ENCODE assay signal across 8 cellular contexts in the genomic region with DNA sequence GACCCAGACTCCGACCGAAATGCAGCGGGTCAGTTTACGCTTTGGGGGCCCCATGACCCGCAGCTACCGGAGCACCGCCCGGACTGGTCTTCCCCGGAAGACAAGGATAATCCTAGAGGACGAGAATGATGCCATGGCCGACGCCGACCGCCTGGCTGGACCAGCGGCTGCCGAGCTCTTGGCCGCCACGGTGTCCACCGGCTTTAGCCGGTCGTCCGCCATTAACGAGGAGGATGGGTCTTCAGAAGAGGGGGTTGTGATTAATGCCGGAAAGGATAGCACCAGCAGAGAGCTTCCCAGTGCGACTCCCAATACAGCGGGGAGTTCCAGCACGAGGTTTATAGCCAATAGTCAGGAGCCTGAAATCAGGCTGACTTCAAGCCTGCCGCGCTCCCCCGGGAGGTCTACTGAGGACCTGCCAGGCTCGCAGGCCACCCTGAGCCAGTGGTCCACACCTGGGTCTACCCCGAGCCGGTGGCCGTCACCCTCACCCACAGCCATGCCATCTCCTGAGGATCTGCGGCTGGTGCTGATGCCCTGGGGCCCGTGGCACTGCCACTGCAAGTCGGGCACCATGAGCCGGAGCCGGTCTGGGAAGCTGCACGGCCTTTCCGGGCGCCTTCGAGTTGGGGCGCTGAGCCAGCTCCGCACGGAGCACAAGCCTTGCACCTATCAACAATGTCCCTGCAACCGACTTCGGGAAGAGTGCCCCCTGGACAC. TPM values are rescaled to one million over a fixed set of nuclear protein-coding genes. Genes with fewer than 3 reads are reported as not detected.
DNase-seq lines count a peak whose midpoint lies in the region; ATAC-seq, FAIRE-seq and TF ChIP-seq lines count a peak whose summit lies in the region.

No MANE protein-coding gene starts in this region.

- H3K4me2 ChIP-seq in GM23338 (peak overlapping the region; percentile 99), K562 (ENCODE audit: insufficient read depth, low read length) (peak overlapping the region; percentile 64), hepatocyte (peak overlapping the region; percentile 97)

- POLR2A ChIA-PET in K562 (lab: Yijun Ruan, JAX): interaction anchor here (1.0 to 3.6 kb wide), 6 partner anchors 8 to 206 kb away, joined by 3 to 36 read pairs (median 6); partner anchors contain the start of genes BNIPL, CDC42SE1, MLLT11 and PSMD4

- peak overlapping the region; percentile 98 for H3K27ac ChIP-seq in GM23338 (ENCODE audit: low read depth)
- H3K27ac ChIP-seq in K562 (ENCODE audit: extremely low read depth, low read depth, low read length): peak overlapping the region; percentile 52
- H3K27ac ChIP-seq in hepatocyte: peak overlapping the region; percentile 95

- no peaks in the 10 kb centered on the region for H3K9me3 Mint-ChIP-seq in GM23338

- H3K4me1 ChIP-seq in GM23338 (ENCODE audit: insufficient read depth) (peaks cover 5% of the 10 kb centered on the region; the same call in 1 of the 2 replicates), K562 (replicated peaks in 1 of 2; ENCODE audit: control insufficient read depth in 2 of 2, insufficient read depth in 2 of 2, low read length in 2 of 2) (peaks cover 18 to 22% of the 10 kb centered on the region in 2 experiments; a peak in 4 of 5 replicates), hepatocyte (ENCODE audit: insufficient read depth) (peaks cover 6% of the 10 kb centered on the region)

- peak; percentile 61 to 78 for TF ChIP-seq CTCF in GM23338 (conservative IDR thresholded peaks at IDR 0.05; ENCODE audit: low read depth in 2 of 2)
- peak in 2 of 3 experiments; percentile 46 to 48; a peak in 5 of 6 replicates for TF ChIP-seq CTCF in K562 (IDR thresholded peaks at IDR 0.05 in 2 of 3, conservative IDR thresholded peaks at IDR 0.05 in 1 of 3; ENCODE audit: insufficient read depth in 2 of 3, low read depth in 1 of 3, low read length in 3 of 3)
- peak; percentile 58 for TF ChIP-seq CTCF in hepatocyte (IDR thresholded peaks at IDR 0.05; ENCODE audit: poor library complexity)

- peaks cover 33% of the 10 kb centered on the region for H3F3A ChIP-seq in GM23338 (replicated peaks; ENCODE audit: low read depth)

- peaks cover 8% of the 10 kb centered on the region for H3K27me3 Mint-ChIP-seq in GM23338 (ENCODE audit: insufficient read depth, low read depth, poor library complexity)

- H3K9me2 ChIP-seq in GM23338 (ENCODE audit: insufficient read depth): no peaks in the 10 kb centered on the region
- no peaks in the 10 kb centered on the region for H3K9me2 ChIP-seq in hepatocyte (replicated peaks; ENCODE audit: insufficient read depth)

- no peaks in the 10 kb centered on the region for H3K27me3 ChIP-seq in GM23338 (ENCODE audit: insufficient read depth)
- no peaks in the 10 kb centered on the region for H3K27me3 ChIP-seq in K562 (ENCODE audit: control insufficient read depth in 2 of 2, insufficient read depth in 2 of 2, low read length in 2 of 2)
- no peaks in the 10 kb centered on the region for H3K27me3 ChIP-seq in hepatocyte

- CTCF ChIA-PET in K562 (lab: Yijun Ruan, JAX; ENCODE audit: low intra/inter-chr PET ratio): no interaction called here

- no peaks in the 10 kb centered on the region for H3K9me1 ChIP-seq in K562 (ENCODE audit: control insufficient read depth, insufficient read depth, low read length)

- H3K4me1 Mint-ChIP-seq in GM23338: peaks cover 9% of the 10 kb centered on the region; the same call in 2 of the 3 replicates

- H3K27ac Mint-ChIP-seq in GM23338: peak overlapping the region; percentile 96

- peaks cover 22% of the 10 kb centered on the region for H3K36me3 Mint-ChIP-seq in GM23338 (ENCODE audit: low read depth)

- WGBS in K562 (ENCODE audit: insufficient coverage, low coverage, missing lambda C conversion rate): 67% methylated on average over 40 of the region's 48 CpGs
- 1% methylated on average over 48 of the region's 48 CpGs for WGBS in hepatocyte (ENCODE audit: low lambda C conversion rate, missing lambda C conversion rate)

- no peak for FAIRE-seq in K562 (lab: Jason Lieb, UNC)

- BruUV-seq in K562 (replicated peaks; lab: Mats Ljungman, UMichigan): TSS peak; percentile 84

- DNase-seq in DMS53 treated with DMSO at 0.1 percent for 48 hours (lab: John Stamatoyannopoulos, UW; ENCODE audit: unreplicated experiment) (peak; percentile 42), GM23338 (ENCODE audit: low spot score) (peak; percentile 90), MV-4-11 (lab: John Stamatoyannopoulos, UW) (peak; percentile 44), SW480 (ENCODE audit: low spot score) (peak; percentile 72), K562 (ENCODE audit: extremely low read depth in 1 of 4, low spot score in 3 of 4) (peak in 2 of 4 experiments; percentile 45 to 67), hepatocyte (ENCODE audit: low spot score) (peak; percentile 83), putamen (ENCODE audit: low spot score) (peak; percentile 42), NCI-H1436 treated with DMSO at 0.1 percent for 48 hours (lab: John Stamatoyannopoulos, UW) (no peak)

- TF ChIP-seq RAD21 in K562 (CRISPR knock-in tag; conservative IDR thresholded peaks at IDR 0.05 in 1 of 2, IDR thresholded peaks at IDR 0.05 in 1 of 2): no peak

- H3K9me3 ChIP-seq in K562 (replicated peaks; ENCODE audit: control insufficient read depth, insufficient read depth, low read depth, low read length): no peaks in the 10 kb centered on the region
- H3K9me3 ChIP-seq in hepatocyte (ENCODE audit: low read depth): no peaks in the 10 kb centered on the region

- H3K79me2 ChIP-seq in GM23338 (replicated peaks; ENCODE audit: insufficient read depth): no peaks in the 10 kb centered on the region
- H3K79me2 ChIP-seq in K562 (ENCODE audit: control insufficient read depth, insufficient read depth, low read length): peaks cover 17% of the 10 kb centered on the region
- H3K79me2 ChIP-seq in hepatocyte: peaks cover 8% of the 10 kb centered on the region

- in situ Hi-C loops in K562 (cut with MboI): no loop called here

- H3K36me3 ChIP-seq in GM23338 (ENCODE audit: insufficient read depth) (peaks cover 21% of the 10 kb centered on the region), K562 (ENCODE audit: control insufficient read depth, insufficient read depth, low read length) (peaks cover 33% of the 10 kb centered on the region), hepatocyte (replicated peaks; ENCODE audit: insufficient read depth, low read depth) (no peaks in the 10 kb centered on the region)

- TF ChIP-seq EP300 in K562 (IDR thresholded peaks at IDR 0.05; ENCODE audit: low read length): no peak

- peaks cover 3% of the 10 kb centered on the region for H4K20me1 ChIP-seq in GM23338 (replicated peaks; ENCODE audit: insufficient read depth)
- H4K20me1 ChIP-seq in K562 (replicated peaks; ENCODE audit: control insufficient read depth, insufficient read depth, low read length): no peaks in the 10 kb centered on the region
- no peaks in the 10 kb centered on the region for H4K20me1 ChIP-seq in hepatocyte (ENCODE audit: insufficient read depth, poor library complexity, severe bottlenecking)

- H3K4me3 Mint-ChIP-seq in GM23338: peak overlapping the region; percentile 94

- peak overlapping the region; percentile 54 to 90; a peak in 3 of 4 replicates for H3K9ac ChIP-seq in K562 (ENCODE audit: insufficient read depth in 1 of 2, low read depth in 2 of 2, low read length in 2 of 2)

- ATAC-seq in GM23338 (peak; percentile 90), K562 (peak; percentile 74)

- H2AFZ ChIP-seq in GM23338: peak overlapping the region; percentile 96
- peak overlapping the region; percentile 68 for H2AFZ ChIP-seq in K562 (ENCODE audit: low read depth, low read length)
- H2AFZ ChIP-seq in hepatocyte: peak overlapping the region; percentile 94

- TF ChIP-seq POLR2A in K562 (conservative IDR thresholded peaks at IDR 0.05): peak; percentile 17; the same call in 1 of the 2 replicates

- intact Hi-C loops in K562 (cut with micrococcal nuclease): no loop called here

- peak overlapping the region; percentile 95 for H3K4me3 ChIP-seq in GM23338
- peak overlapping the region; percentile 39 for H3K4me3 ChIP-seq in K562
- peak overlapping the region; percentile 81 for H3K4me3 ChIP-seq in hepatocyte

RNA-seq across cellular contexts. Expression of gene C1orf56, which starts 0.5 kb away (rescaled TPM):
- 1.6 and 3.9 TPM in 2 replicates for total RNA-seq in GM23338 (2014; rRNA removed; shearing (Covaris generic))
- polyA plus RNA-seq in GM23338 (2016; fragmentation: Nextera tagmentation; extraction: Ambion mirVana) (26.3 and 27.8 TPM in 2 replicates), K562 (2011; rRNA removed) (0.39 and 0.74 TPM in 2 replicates), K562 (2014; fragmentation: Illumina TruSeq; extraction: Trizol) (0.39 and 0.61 TPM in 2 replicates), K562 (2014; fragmentation: Nextera tagmentation; extraction: Ambion mirVana) (10 to 100 TPM in 1 of 2 experiments, 1 to 10 TPM in 1; 5.2 to 15.7 TPM), K562 (2014; rRNA removed) (0.58 and 0.61 TPM in 2 replicates), hepatocyte (8.3 and 11.4 TPM in 2 replicates)
- 1.2 and 1.9 TPM in 2 replicates for total RNA-seq in K562 (2011; cell fraction: chromatin; rRNA removed; ENCODE audit: low replicate concordance)
- 1.3 and 1.4 TPM in 2 replicates for total RNA-seq in K562 (2011; cell fraction: nucleolus; rRNA removed)
- 1.1 and 1.5 TPM in 2 replicates for total RNA-seq in K562 (2011; cell fraction: nucleoplasm; rRNA removed)
- total RNA-seq in K562 (2014; rRNA removed) (1.2 TPM in 2 replicates), K562 (2014; rRNA removed; fragmentation: Illumina TruSeq; extraction: Trizol) (0.16 and 0.18 TPM in 2 replicates), K562 (2015; rRNA removed; fragmentation: Illumina TruSeq; extraction: Trizol) (0.49 and 1.5 TPM in 2 replicates), K562 (2021) (1.1 and 1.3 TPM in 2 replicates), hepatocyte (2.9 and 3.2 TPM in 2 replicates)
- polyA plus RNA-seq in K562 (2011; cell fraction: cytosol; rRNA removed): 0.36 and 0.46 TPM in 2 replicates
- 0.92 and 1.0 TPM in 2 replicates for polyA plus RNA-seq in K562 (2011; cell fraction: nucleus; rRNA removed)
- polyA plus RNA-seq in K562 (2012): 2.0 and 3.5 TPM in 2 replicates
- polyA minus RNA-seq in K562 (2011; rRNA and poly(A)+ RNA removed): 0.21 and 0.33 TPM in 2 replicates
- polyA minus RNA-seq in K562 (2011; cell fraction: cytosol; rRNA and poly(A)+ RNA removed): 0.82 and 1.7 TPM in 2 replicates
- polyA minus RNA-seq in K562 (2011; cell fraction: nucleus; rRNA and poly(A)+ RNA removed): 0.67 and 1.00 TPM in 2 replicates

RNA-seq across cellular contexts. Expression of gene CDC42SE1, which starts 11.3 kb away (rescaled TPM):
- total RNA-seq in GM23338 (2014; rRNA removed; shearing (Covaris generic)): 44.9 and 49.1 TPM in 2 replicates
- 18.3 and 18.4 TPM in 2 replicates for polyA plus RNA-seq in GM23338 (2016; fragmentation: Nextera tagmentation; extraction: Ambion mirVana)
- 163 and 207 TPM in 2 replicates for total RNA-seq in K562 (2011; cell fraction: chromatin; rRNA removed; ENCODE audit: low replicate concordance)
- total RNA-seq in K562 (2011; cell fraction: nucleolus; rRNA removed): 124 and 125 TPM in 2 replicates
- total RNA-seq in K562 (2011; cell fraction: nucleoplasm; rRNA removed): 200 and 254 TPM in 2 replicates
- 89.9 and 103 TPM in 2 replicates for total RNA-seq in K562 (2014; rRNA removed)
- 130 and 143 TPM in 2 replicates for total RNA-seq in K562 (2014; rRNA removed; fragmentation: Illumina TruSeq; extraction: Trizol)
- 108 and 113 TPM in 2 replicates for total RNA-seq in K562 (2015; rRNA removed; fragmentation: Illumina TruSeq; extraction: Trizol)
- 124 and 133 TPM in 2 replicates for total RNA-seq in K562 (2021)
- 189 and 227 TPM in 2 replicates for polyA plus RNA-seq in K562 (2011; rRNA removed)
- polyA plus RNA-seq in K562 (2011; cell fraction: cytosol; rRNA removed): 79.0 and 159 TPM in 2 replicates
- polyA plus RNA-seq in K562 (2011; cell fraction: nucleus; rRNA removed): 404 and 579 TPM in 2 replicates
- 87.3 and 116 TPM in 2 replicates for polyA plus RNA-seq in K562 (2012)
- 137 and 146 TPM in 2 replicates for polyA plus RNA-seq in K562 (2014; fragmentation: Illumina TruSeq; extraction: Trizol)
- polyA plus RNA-seq in K562 (2014; fragmentation: Nextera tagmentation; extraction: Ambion mirVana): 100 to 1,000 TPM in 1 of 2 experiments, 10 to 100 TPM in 1; 78.1 to 114 TPM
- polyA plus RNA-seq in K562 (2014; rRNA removed): 86.8 and 104 TPM in 2 replicates
- 173 and 193 TPM in 2 replicates for polyA minus RNA-seq in K562 (2011; rRNA and poly(A)+ RNA removed)
- 75.4 and 77.3 TPM in 2 replicates for polyA minus RNA-seq in K562 (2011; cell fraction: cytosol; rRNA and poly(A)+ RNA removed)
- polyA minus RNA-seq in K562 (2011; cell fraction: nucleus; rRNA and poly(A)+ RNA removed): 57.4 and 102 TPM in 2 replicates
- total RNA-seq in hepatocyte: 49.4 and 60.2 TPM in 2 replicates
- 19.0 and 21.2 TPM in 2 replicates for polyA plus RNA-seq in hepatocyte

RNA-seq across cellular contexts. Expression of gene BNIPL, which starts 11.7 kb away (rescaled TPM):
- total RNA-seq in GM23338 (2014; rRNA removed; shearing (Covaris generic)): 1.2 and 2.4 TPM in 2 replicates
- polyA plus RNA-seq in GM23338 (2016; fragmentation: Nextera tagmentation; extraction: Ambion mirVana) (0.59 and 0.91 TPM in 2 replicates), K562 (2011; rRNA removed) (1.3 and 2.5 TPM in 2 replicates), K562 (2014; fragmentation: Illumina TruSeq; extraction: Trizol) (0.53 and 0.98 TPM in 2 replicates), K562 (2014; fragmentation: Nextera tagmentation; extraction: Ambion mirVana) (under 1 TPM; 0.08 to 0.31 TPM), K562 (2014; rRNA removed) (0.73 and 1.4 TPM in 2 replicates), hepatocyte (1.1 and 3.0 TPM in 2 replicates)
- total RNA-seq in K562 (2011; cell fraction: chromatin; rRNA removed; ENCODE audit: low replicate concordance): 9.9 and 10.6 TPM in 2 replicates
- 5.3 TPM in 2 replicates for total RNA-seq in K562 (2011; cell fraction: nucleolus; rRNA removed)
- total RNA-seq in K562 (2011; cell fraction: nucleoplasm; rRNA removed): 6.0 and 10.8 TPM in 2 replicates
- total RNA-seq in K562 (2014; rRNA removed) (0.49 and 0.68 TPM in 2 replicates), K562 (2014; rRNA removed; fragmentation: Illumina TruSeq; extraction: Trizol) (0.55 and 0.67 TPM in 2 replicates), K562 (2015; rRNA removed; fragmentation: Illumina TruSeq; extraction: Trizol) (0.54 and 0.90 TPM in 2 replicates), K562 (2021) (0.47 and 0.84 TPM in 2 replicates), hepatocyte (2.7 and 3.8 TPM in 2 replicates)
- polyA plus RNA-seq in K562 (2011; cell fraction: cytosol; rRNA removed): 0.37 and 2.3 TPM in 2 replicates
- polyA plus RNA-seq in K562 (2011; cell fraction: nucleus; rRNA removed): 5.6 and 8.6 TPM in 2 replicates
- polyA plus RNA-seq in K562 (2012): 0.44 and 1.3 TPM in 2 replicates
- 1.2 and 1.5 TPM in 2 replicates for polyA minus RNA-seq in K562 (2011; rRNA and poly(A)+ RNA removed)
- not detected in 2 replicates for polyA minus RNA-seq in K562 (2011; cell fraction: cytosol; rRNA and poly(A)+ RNA removed)
- polyA minus RNA-seq in K562 (2011; cell fraction: nucleus; rRNA and poly(A)+ RNA removed): 0.54 and 1.6 TPM in 2 replicates

RNA-seq across cellular contexts. Expression of gene MLLT11, which starts 12.1 kb away (rescaled TPM):
- total RNA-seq in GM23338 (2014; rRNA removed; shearing (Covaris generic)): 10.6 and 11.3 TPM in 2 replicates
- polyA plus RNA-seq in GM23338 (2016; fragmentation: Nextera tagmentation; extraction: Ambion mirVana) (19.7 and 22.6 TPM in 2 replicates), K562 (2011; rRNA removed) (39.1 and 49.6 TPM in 2 replicates), K562 (2014; fragmentation: Illumina TruSeq; extraction: Trizol) (37.1 and 40.4 TPM in 2 replicates), K562 (2014; fragmentation: Nextera tagmentation; extraction: Ambion mirVana) (10 to 100 TPM; 70.0 to 91.0 TPM), K562 (2014; rRNA removed) (22.0 and 23.8 TPM in 2 replicates), hepatocyte (34.3 and 37.6 TPM in 2 replicates)
- 5.0 and 6.7 TPM in 2 replicates for total RNA-seq in K562 (2011; cell fraction: chromatin; rRNA removed; ENCODE audit: low replicate concordance)
- 4.3 and 5.0 TPM in 2 replicates for total RNA-seq in K562 (2011; cell fraction: nucleolus; rRNA removed)
- total RNA-seq in K562 (2011; cell fraction: nucleoplasm; rRNA removed): 8.1 and 12.4 TPM in 2 replicates
- total RNA-seq in K562 (2014; rRNA removed) (12.1 and 14.1 TPM in 2 replicates), K562 (2014; rRNA removed; fragmentation: Illumina TruSeq; extraction: Trizol) (18.9 and 21.8 TPM in 2 replicates), K562 (2015; rRNA removed; fragmentation: Illumina TruSeq; extraction: Trizol) (15.1 and 16.5 TPM in 2 replicates), K562 (2021) (19.4 and 20.5 TPM in 2 replicates), hepatocyte (16.8 and 16.9 TPM in 2 replicates)
- 21.1 and 34.7 TPM in 2 replicates for polyA plus RNA-seq in K562 (2011; cell fraction: cytosol; rRNA removed)
- 11.4 and 19.4 TPM in 2 replicates for polyA plus RNA-seq in K562 (2011; cell fraction: nucleus; rRNA removed)
- 13.2 and 18.5 TPM in 2 replicates for polyA plus RNA-seq in K562 (2012)
- polyA minus RNA-seq in K562 (2011; rRNA and poly(A)+ RNA removed): 18.7 TPM in 2 replicates
- 6.0 and 7.9 TPM in 2 replicates for polyA minus RNA-seq in K562 (2011; cell fraction: cytosol; rRNA and poly(A)+ RNA removed)
- polyA minus RNA-seq in K562 (2011; cell fraction: nucleus; rRNA and poly(A)+ RNA removed): 2.3 and 5.1 TPM in 2 replicates

RNA-seq across cellular contexts. Expression of gene GABPB2, which starts 22.5 kb away (rescaled TPM):
- total RNA-seq in GM23338 (2014; rRNA removed; shearing (Covaris generic)): 2.6 and 2.8 TPM in 2 replicates
- polyA plus RNA-seq in GM23338 (2016; fragmentation: Nextera tagmentation; extraction: Ambion mirVana) (0.82 and 1.1 TPM in 2 replicates), K562 (2011; rRNA removed) (13.3 and 18.6 TPM in 2 replicates), K562 (2014; fragmentation: Illumina TruSeq; extraction: Trizol) (4.8 and 6.4 TPM in 2 replicates), K562 (2014; fragmentation: Nextera tagmentation; extraction: Ambion mirVana) (1 to 10 TPM; 2.2 to 3.0 TPM), K562 (2014; rRNA removed) (6.1 and 7.1 TPM in 2 replicates), hepatocyte (0.98 and 4.1 TPM in 2 replicates)
- 14.5 and 20.9 TPM in 2 replicates for total RNA-seq in K562 (2011; cell fraction: chromatin; rRNA removed; ENCODE audit: low replicate concordance)
- total RNA-seq in K562 (2011; cell fraction: nucleolus; rRNA removed): 7.0 and 7.1 TPM in 2 replicates
- 9.7 and 13.7 TPM in 2 replicates for total RNA-seq in K562 (2011; cell fraction: nucleoplasm; rRNA removed)
- total RNA-seq in K562 (2014; rRNA removed) (4.8 and 6.9 TPM in 2 replicates), K562 (2014; rRNA removed; fragmentation: Illumina TruSeq; extraction: Trizol) (8.0 and 9.6 TPM in 2 replicates), K562 (2015; rRNA removed; fragmentation: Illumina TruSeq; extraction: Trizol) (6.1 and 7.1 TPM in 2 replicates), K562 (2021) (5.9 and 6.6 TPM in 2 replicates), hepatocyte (9.9 and 12.9 TPM in 2 replicates)
- 8.6 and 14.1 TPM in 2 replicates for polyA plus RNA-seq in K562 (2011; cell fraction: cytosol; rRNA removed)
- 7.7 and 11.0 TPM in 2 replicates for polyA plus RNA-seq in K562 (2011; cell fraction: nucleus; rRNA removed)
- 3.6 and 4.9 TPM in 2 replicates for polyA plus RNA-seq in K562 (2012)
- 18.4 and 21.3 TPM in 2 replicates for polyA minus RNA-seq in K562 (2011; rRNA and poly(A)+ RNA removed)
- 5.6 and 9.4 TPM in 2 replicates for polyA minus RNA-seq in K562 (2011; cell fraction: cytosol; rRNA and poly(A)+ RNA removed)
- polyA minus RNA-seq in K562 (2011; cell fraction: nucleus; rRNA and poly(A)+ RNA removed): 3.0 and 3.9 TPM in 2 replicates

Comparison
In these comparisons a context has a peak if more than half of its experiments do, and no peak if none do; other contexts are left out.
1. H3K4me3 ChIP-seq: peak in every context shown above with its lines; median percentile 95 in GM23338; 81 in hepatocyte; 39 in K562.